ENCODE assay signal across 26 cellular contexts in the genomic region with DNA sequence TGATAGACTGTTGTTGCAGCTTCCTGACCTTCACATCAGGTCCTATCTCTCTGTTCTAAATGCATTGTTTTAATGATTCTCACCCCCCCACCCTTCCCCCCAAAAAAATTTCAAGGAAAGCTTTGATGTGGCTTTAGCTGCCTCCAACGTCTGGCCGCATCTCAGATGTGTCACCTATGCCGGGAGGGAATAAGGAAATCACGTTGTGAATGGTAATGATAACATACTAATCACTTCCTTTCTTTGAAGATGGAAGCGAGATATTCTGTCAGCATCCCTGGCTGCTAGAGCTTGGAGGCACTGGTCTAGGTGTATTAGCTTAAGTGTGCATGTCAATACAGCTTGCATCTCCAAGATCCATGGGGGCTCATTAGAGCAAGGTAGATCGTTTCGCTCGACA.
"Had no signal": no experiment of that assay in that cellular context is flagged by ENCODE, and none has a peak within 500 bp of the region (broad histone marks: within the 10 kb centered on the region; RNA-seq: fewer than 3 reads in every experiment).

No MANE protein-coding gene starts in this region.

- DNase-seq: activated CD4-positive, alpha-beta memory T cell treated with anti-CD3 and anti-CD28 coated beads, Interleukin-2, amount 10 ng/mL, durations not matched to agents 7 days and 5 days; activated CD4-positive, alpha-beta T cell treated with anti-CD3 and anti-CD28 coated beads for 48 hours; activated CD8-positive, alpha-beta memory T cell treated with anti-CD3 and anti-CD28 coated beads for 24 hours; activated CD8-positive, alpha-beta memory T cell treated with anti-CD3 and anti-CD28 coated beads, Interleukin-2, amount 10 ng/mL, durations not matched to agents 7 days and 5 days; activated CD8-positive, alpha-beta memory T cell treated with anti-CD3 and anti-CD28 coated beads, Interleukin-2, amount 50 U/mL, for 48 hours; activated effector memory CD4-positive, alpha-beta T cell treated with Interleukin-2 at 50 U/mL for 16 hours; activated naive CD4-positive, alpha-beta T cell treated with anti-CD3 and anti-CD28 coated beads, Interleukin-2, amount 50 U/mL, for 16 hours; activated naive CD8-positive, alpha-beta T cell treated with anti-CD3 and anti-CD28 coated beads, Interleukin-2, amount 10 ng/mL, durations not matched to agents 7 days and 5 days; activated T-cell treated with anti-CD3 and anti-CD28 coated beads, Interleukin-2, amount 50 U/mL, for 48 hours; amygdala; NCI-H1105; NCI-H1417 treated with DMSO at 0.1 percent for 48 hours; NCI-H187 treated with DMSO at 0.1 percent for 48 hours; NCI-H2081; NCI-H345; NCI-H524 treated with DMSO at 0.1 percent for 48 hours; RPMI8226; SIG-M5; SW 1271 had no signal

- H3K27ac Mint-ChIP-seq: activated CD4-positive, alpha-beta memory T cell treated with anti-CD3 and anti-CD28 coated beads, Interleukin-2, amount 10 ng/mL, durations not matched to agents 7 days and 5 days; activated CD8-positive, alpha-beta memory T cell treated with anti-CD3 and anti-CD28 coated beads, Interleukin-2, amount 10 ng/mL, durations not matched to agents 7 days and 5 days; activated naive CD8-positive, alpha-beta T cell treated with anti-CD3 and anti-CD28 coated beads, Interleukin-2, amount 10 ng/mL, durations not matched to agents 7 days and 5 days; T-helper 2 cell treated with Interferon-gamma antibody and Interleukin-4, amounts not matched to agents 5 μg/mL and 100 μg/mL, for 36 hours; WTC11 had no signal

- FAIRE-seq: TTC549 had no signal

- H3K4me3 Mint-ChIP-seq: activated CD4-positive, alpha-beta memory T cell treated with anti-CD3 and anti-CD28 coated beads, Interleukin-2, amount 10 ng/mL, durations not matched to agents 7 days and 5 days; activated CD8-positive, alpha-beta memory T cell treated with anti-CD3 and anti-CD28 coated beads, Interleukin-2, amount 10 ng/mL, durations not matched to agents 7 days and 5 days; activated naive CD8-positive, alpha-beta T cell treated with anti-CD3 and anti-CD28 coated beads, Interleukin-2, amount 10 ng/mL, durations not matched to agents 7 days and 5 days; central memory CD8-positive, alpha-beta T cell; T-helper 2 cell treated with Interferon-gamma antibody and Interleukin-4, amounts not matched to agents 5 μg/mL and 100 μg/mL, for 36 hours; WTC11 had no signal

- H3K36me3 Mint-ChIP-seq: WTC11 had no signal

- ATAC-seq: activated CD4-positive, CD25-positive, alpha-beta regulatory T cell treated with anti-CD3 and anti-CD28 coated beads, Interleukin-2, amount 50 U/mL, for 24 hours; activated CD8-positive, alpha-beta memory T cell treated with anti-CD3 and anti-CD28 coated beads, Interleukin-2, amount 10 ng/mL, durations not matched to agents 7 days and 5 days; Panc1; Right ventricle myocardium inferior; WTC11 had no signal

- H3K27me3 Mint-ChIP-seq: activated naive CD8-positive, alpha-beta T cell treated with anti-CD3 and anti-CD28 coated beads, Interleukin-2, amount 10 ng/mL, durations not matched to agents 7 days and 5 days; central memory CD8-positive, alpha-beta T cell had no signal

- H3K9me3 Mint-ChIP-seq: activated CD4-positive, alpha-beta memory T cell treated with anti-CD3 and anti-CD28 coated beads, Interleukin-2, amount 10 ng/mL, durations not matched to agents 7 days and 5 days; activated naive CD8-positive, alpha-beta T cell treated with anti-CD3 and anti-CD28 coated beads, Interleukin-2, amount 10 ng/mL, durations not matched to agents 7 days and 5 days; central memory CD8-positive, alpha-beta T cell; WTC11 had no signal
